ENCODE assay signal across 9 cellular contexts in the genomic region with DNA sequence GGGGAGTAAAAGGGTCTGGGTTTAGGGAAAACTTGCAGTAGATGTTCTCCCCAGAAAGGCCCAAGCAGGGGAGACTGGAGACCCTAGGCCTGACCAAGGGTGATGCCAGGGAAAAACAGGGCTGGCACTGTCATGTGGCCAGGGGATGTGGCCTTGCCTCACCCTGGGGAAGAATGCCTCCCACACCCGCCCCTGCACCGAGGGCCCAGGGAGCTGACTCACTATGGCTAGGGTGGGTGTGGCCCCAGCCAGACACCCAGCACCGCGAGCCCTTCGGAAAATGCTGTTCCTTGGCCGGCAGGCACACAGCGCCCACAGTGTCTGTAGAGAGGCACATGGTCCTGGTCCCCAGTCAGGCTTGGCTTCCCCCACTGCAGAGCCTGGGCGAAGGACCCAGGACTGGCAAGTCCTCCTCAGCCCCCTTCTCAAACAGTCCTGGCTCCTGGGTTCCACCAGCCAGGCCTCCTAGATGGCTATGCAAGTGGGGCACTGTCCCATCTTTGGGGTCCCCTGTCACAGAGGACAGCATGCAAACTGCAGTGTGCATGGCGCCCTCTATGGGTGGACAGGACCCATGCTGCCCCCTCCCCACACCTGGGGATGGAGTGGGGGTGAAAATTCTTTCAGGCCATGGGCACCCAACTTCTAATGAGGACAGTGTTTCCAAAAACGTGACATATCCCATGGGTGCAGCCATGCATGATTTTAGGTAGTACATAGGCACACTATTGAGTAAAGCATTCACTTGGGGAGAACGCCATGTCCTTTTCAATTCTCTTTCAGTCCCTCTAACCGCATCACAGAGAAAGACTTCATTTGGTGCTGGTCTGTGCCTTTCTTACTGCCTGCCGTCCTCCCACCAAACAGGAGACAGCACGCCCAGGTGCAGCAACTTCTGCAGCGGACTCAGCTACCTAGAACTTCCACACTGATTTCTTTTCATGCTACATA. TPM values are rescaled to one million over a fixed set of nuclear protein-coding genes. Genes with fewer than 3 reads are reported as not detected.
DNase-seq lines count a peak whose midpoint lies in the region; ATAC-seq, FAIRE-seq and TF ChIP-seq lines count a peak whose summit lies in the region.
"Had no signal": no experiment of that assay in that cellular context is flagged by ENCODE, and none has a peak within 500 bp of the region (broad histone marks: within the 10 kb centered on the region; RNA-seq: fewer than 3 reads in every experiment).

No MANE protein-coding gene starts in this region.

- H2AFZ ChIP-seq in K562 (ENCODE audit: low read depth, low read length): peak overlapping the region; percentile 98

- peak overlapping the region; percentile 66 for H3K4me2 ChIP-seq in K562 (ENCODE audit: insufficient read depth, low read length)

- DNase-seq in NCI-H345 (lab: John Stamatoyannopoulos, UW): peak; percentile 10
- DNase-seq in NCI-H345 treated with DMSO at 0.1 percent for 48 hours (lab: John Stamatoyannopoulos, UW; ENCODE audit: unreplicated experiment): no peak
- DNase-seq in M059J (ENCODE audit: low read depth): peak; percentile 96
- peak; percentile 92 to 93 (median 92) for DNase-seq in K562 (ENCODE audit: extremely low read depth in 1 of 4, low spot score in 3 of 4)
- DNase-seq in mucosa of gallbladder (ENCODE audit: low spot score): peak; percentile 68
- no peak for DNase-seq in immature natural killer cell
- DNase-seq in midbrain (lab: John Stamatoyannopoulos, UW): no peak

- in situ Hi-C loops in K562 (cut with MboI): no loop called here

- WGBS in K562 (ENCODE audit: insufficient coverage, low coverage, missing lambda C conversion rate): 31% methylated on average over 15 of the region's 15 CpGs

- no peak overlapping the region for H3K4me3 Mint-ChIP-seq in immature natural killer cell

- H3K36me3 Mint-ChIP-seq in immature natural killer cell: peaks cover 0 to 4% (median 3%) of the 10 kb centered on the region in 3 donors

- peaks cover 22 to 38% of the 10 kb centered on the region in 2 experiments for H3K4me1 ChIP-seq in K562 (replicated peaks in 1 of 2; ENCODE audit: control insufficient read depth in 2 of 2, insufficient read depth in 2 of 2, low read length in 2 of 2)

- peak overlapping the region; percentile 87 for H3K27ac ChIP-seq in K562 (ENCODE audit: extremely low read depth, low read depth, low read length)

- POLR2A ChIA-PET in K562 (lab: Yijun Ruan, JAX): interaction anchor here (0.5 to 1.0 kb wide), 4 partner anchors 150 to 1852 kb away, joined by 3 read pairs; no protein-coding TSS in a partner anchor

- peak; percentile 98 for ATAC-seq in K562
- no peak for ATAC-seq in HG03095 (IDR thresholded peaks at IDR 0.05; ENCODE audit: unreplicated experiment)

- peak overlapping the region; percentile 51 to 92 for H3K9ac ChIP-seq in K562 (ENCODE audit: insufficient read depth in 1 of 2, low read depth in 2 of 2, low read length in 2 of 2)
- H3K9ac ChIP-seq: BLaER1 treated with 17β-estradiol and CSF1 and Interleukin-3, amounts not matched to agents 10 nM and 100 nM had no signal

- peak; percentile 70 to 83 for TF ChIP-seq RAD21 in K562 (CRISPR knock-in tag; conservative IDR thresholded peaks at IDR 0.05 in 1 of 2, IDR thresholded peaks at IDR 0.05 in 1 of 2)

- H4K20me1 ChIP-seq in K562 (replicated peaks; ENCODE audit: control insufficient read depth, insufficient read depth, low read length): no peaks in the 10 kb centered on the region
- H4K20me1 ChIP-seq: BLaER1 treated with 17β-estradiol and CSF1 and Interleukin-3, amounts not matched to agents 10 nM and 100 nM had no signal

- TF ChIP-seq POLR2A in K562 (conservative IDR thresholded peaks at IDR 0.05): peak; percentile 70

- no peaks in the 10 kb centered on the region for H3K9me1 ChIP-seq in K562 (ENCODE audit: control insufficient read depth, insufficient read depth, low read length)

- no peak overlapping the region for H3K27ac Mint-ChIP-seq in immature natural killer cell

- H3K27me3 ChIP-seq in K562 (ENCODE audit: control insufficient read depth in 2 of 2, insufficient read depth in 2 of 2, low read length in 2 of 2): no peaks in the 10 kb centered on the region
- H3K27me3 ChIP-seq: BLaER1 treated with 17β-estradiol and CSF1 and Interleukin-3, amounts not matched to agents 10 nM and 100 nM had no signal

- peaks cover 0 to 7% of the 10 kb centered on the region in 2 donors for H3K4me1 Mint-ChIP-seq in immature natural killer cell

- no peaks in the 10 kb centered on the region for H3K36me3 ChIP-seq in K562 (ENCODE audit: control insufficient read depth, insufficient read depth, low read length)
- H3K36me3 ChIP-seq: BLaER1 treated with 17β-estradiol and CSF1 and Interleukin-3, amounts not matched to agents 10 nM and 100 nM had no signal

- no peaks in the 10 kb centered on the region for H3K79me2 ChIP-seq in K562 (ENCODE audit: control insufficient read depth, insufficient read depth, low read length)

- peak; percentile 45; the same call in 1 of the 2 replicates for TF ChIP-seq EP300 in K562 (IDR thresholded peaks at IDR 0.05; ENCODE audit: low read length)

- peak; percentile 72 to 96 (median 76) for TF ChIP-seq CTCF in K562 (IDR thresholded peaks at IDR 0.05 in 2 of 3, conservative IDR thresholded peaks at IDR 0.05 in 1 of 3; ENCODE audit: insufficient read depth in 2 of 3, low read depth in 1 of 3, low read length in 3 of 3)

- CTCF ChIA-PET in K562 (lab: Yijun Ruan, JAX; ENCODE audit: low intra/inter-chr PET ratio): no interaction called here

- no peaks in the 10 kb centered on the region for H3K9me3 ChIP-seq in K562 (replicated peaks; ENCODE audit: control insufficient read depth, insufficient read depth, low read depth, low read length)
- H3K9me3 ChIP-seq: BLaER1 treated with 17β-estradiol and CSF1 and Interleukin-3, amounts not matched to agents 10 nM and 100 nM had no signal

- no peak overlapping the region for H3K4me3 ChIP-seq in K562
- H3K4me3 ChIP-seq: BLaER1 treated with 17β-estradiol and CSF1 and Interleukin-3, amounts not matched to agents 10 nM and 100 nM had no signal

- H3K27me3 Mint-ChIP-seq in immature natural killer cell (ENCODE audit: low read depth in 3 of 3): peaks cover 0 to 2% (median 0%) of the 10 kb centered on the region in 3 donors

- intact Hi-C loops in K562 (cut with micrococcal nuclease): loop anchor here (1.0 to 5.0 kb wide), 5 partner anchors 26 to 137 kb away; no protein-coding TSS in a partner anchor

- peak; percentile 96 for FAIRE-seq in K562 (lab: Jason Lieb, UNC)

- BruUV-seq in K562 (replicated peaks; lab: Mats Ljungman, UMichigan): no TSS peak

- H3K9me3 Mint-ChIP-seq in immature natural killer cell: no peaks in the 10 kb centered on the region

TF ChIP-seq in K562, 482 proteins besides CTCF, POLR2A, EP300 and RAD21 (continues in another document):
- TF ChIP-seq, protein P1, sequence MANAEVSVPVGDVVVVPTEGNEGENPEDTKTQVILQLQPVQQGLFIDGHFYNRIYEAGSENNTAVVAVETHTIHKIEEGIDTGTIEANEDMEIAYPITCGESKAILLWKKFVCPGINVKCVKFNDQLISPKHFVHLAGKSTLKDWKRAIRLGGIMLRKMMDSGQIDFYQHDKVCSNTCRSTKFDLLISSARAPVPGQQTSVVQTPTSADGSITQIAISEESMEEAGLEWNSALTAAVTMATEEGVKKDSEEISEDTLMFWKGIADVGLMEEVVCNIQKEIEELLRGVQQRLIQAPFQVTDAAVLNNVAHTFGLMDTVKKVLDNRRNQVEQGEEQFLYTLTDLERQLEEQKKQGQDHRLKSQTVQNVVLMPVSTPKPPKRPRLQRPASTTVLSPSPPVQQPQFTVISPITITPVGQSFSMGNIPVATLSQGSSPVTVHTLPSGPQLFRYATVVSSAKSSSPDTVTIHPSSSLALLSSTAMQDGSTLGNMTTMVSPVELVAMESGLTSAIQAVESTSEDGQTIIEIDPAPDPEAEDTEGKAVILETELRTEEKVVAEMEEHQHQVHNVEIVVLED (CRISPR knock-in tag; IDR thresholded peaks at IDR 0.05): no peak
- TF ChIP-seq, protein P2, sequence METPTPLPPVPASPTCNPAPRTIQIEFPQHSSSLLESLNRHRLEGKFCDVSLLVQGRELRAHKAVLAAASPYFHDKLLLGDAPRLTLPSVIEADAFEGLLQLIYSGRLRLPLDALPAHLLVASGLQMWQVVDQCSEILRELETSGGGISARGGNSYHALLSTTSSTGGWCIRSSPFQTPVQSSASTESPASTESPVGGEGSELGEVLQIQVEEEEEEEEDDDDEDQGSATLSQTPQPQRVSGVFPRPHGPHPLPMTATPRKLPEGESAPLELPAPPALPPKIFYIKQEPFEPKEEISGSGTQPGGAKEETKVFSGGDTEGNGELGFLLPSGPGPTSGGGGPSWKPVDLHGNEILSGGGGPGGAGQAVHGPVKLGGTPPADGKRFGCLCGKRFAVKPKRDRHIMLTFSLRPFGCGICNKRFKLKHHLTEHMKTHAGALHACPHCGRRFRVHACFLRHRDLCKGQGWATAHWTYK (CRISPR knock-in tag; IDR thresholded peaks at IDR 0.05): peak; percentile 41; the same call in 1 of the 2 replicates
- TF ChIP-seq NFXL1 (CRISPR knock-in tag; IDR thresholded peaks at IDR 0.05) (no peak), TEAD2 (tag; IDR thresholded peaks at IDR 0.05) (peak; percentile 59; the same call in 1 of the 2 replicates)

RNA-seq across cellular contexts. Expression of gene TMPRSS5, which starts 15.2 kb away (rescaled TPM):
- total RNA-seq in M059J (2014; rRNA removed; shearing (Covaris generic)): 0.12 and 0.67 TPM in 2 replicates
- total RNA-seq in K562 (2011; cell fraction: chromatin; rRNA removed; ENCODE audit: low replicate concordance): 0.62 and 1.2 TPM in 2 replicates
- 0.83 and 1.2 TPM in 2 replicates for total RNA-seq in K562 (2011; cell fraction: nucleolus; rRNA removed)
- total RNA-seq in K562 (2011; cell fraction: nucleoplasm; rRNA removed): 0.61 and 0.81 TPM in 2 replicates
- total RNA-seq in K562 (2014; rRNA removed) (0.57 TPM in 1 of 2 replicates, not detected in the other), K562 (2014; rRNA removed; fragmentation: Illumina TruSeq; extraction: Trizol) (0.18 TPM in 1 of 2 replicates, not detected in the other), K562 (2015; rRNA removed; fragmentation: Illumina TruSeq; extraction: Trizol) (0.15 and 0.18 TPM in 2 replicates), K562 (2021) (0.34 and 0.49 TPM in 2 replicates), mucosa of gallbladder (2.0 TPM)
- polyA plus RNA-seq in K562 (2011; rRNA removed) (0.17 and 0.24 TPM in 2 replicates), K562 (2014; fragmentation: Illumina TruSeq; extraction: Trizol) (0.07 and 0.08 TPM in 2 replicates), K562 (2014; fragmentation: Nextera tagmentation; extraction: Ambion mirVana) (under 1 TPM; 0.08 to 0.10 TPM), K562 (2014; rRNA removed) (0.27 and 0.61 TPM in 2 replicates), immature natural killer cell (not detected)
- 0.22 and 0.24 TPM in 2 replicates for polyA plus RNA-seq in K562 (2011; cell fraction: cytosol; rRNA removed)
- 1.8 and 2.2 TPM in 2 replicates for polyA plus RNA-seq in K562 (2011; cell fraction: nucleus; rRNA removed)
- polyA plus RNA-seq in K562 (2012): 0.22 and 0.26 TPM in 2 replicates
- polyA minus RNA-seq in K562 (2011; rRNA and poly(A)+ RNA removed): 0.30 TPM in 1 of 2 replicates, not detected in the other
- polyA minus RNA-seq in K562 (2011; cell fraction: cytosol; rRNA and poly(A)+ RNA removed): not detected in 2 replicates
- polyA minus RNA-seq in K562 (2011; cell fraction: nucleus; rRNA and poly(A)+ RNA removed): 0.54 and 0.56 TPM in 2 replicates

Comparison
In these comparisons a context has a peak if more than half of its experiments do, and no peak if none do; other contexts are left out.
1. DNase-seq: peak in NCI-H345 (single experiment), M059J (single experiment), K562 (4 of 4) and mucosa of gallbladder (single experiment); none in NCI-H345 treated with DMSO at 0.1 percent for 48 hours (single experiment), immature natural killer cell (0 of 3) and midbrain (single experiment).